ENCODE assay signal across 23 cellular contexts in the genomic region with DNA sequence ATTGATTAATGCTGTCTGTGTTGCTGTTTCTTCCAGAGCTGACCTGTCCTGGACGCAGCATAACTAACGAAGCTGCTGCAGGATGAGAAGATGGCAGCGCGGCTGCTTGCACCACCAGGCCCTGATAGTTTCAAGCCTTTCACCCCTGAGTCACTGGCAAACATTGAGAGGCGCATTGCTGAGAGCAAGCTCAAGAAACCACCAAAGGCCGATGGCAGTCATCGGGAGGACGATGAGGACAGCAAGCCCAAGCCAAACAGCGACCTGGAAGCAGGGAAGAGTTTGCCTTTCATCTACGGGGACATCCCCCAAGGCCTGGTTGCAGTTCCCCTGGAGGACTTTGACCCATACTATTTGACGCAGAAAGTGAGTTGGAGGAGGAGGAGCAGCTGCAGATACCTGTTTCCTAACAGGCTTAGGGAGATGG.
DNase-seq lines count a peak whose midpoint lies in the region; ATAC-seq, FAIRE-seq and TF ChIP-seq lines count a peak whose summit lies in the region.
"Had no signal": no experiment of that assay in that cellular context is flagged by ENCODE, and none has a peak within 500 bp of the region (broad histone marks: within the 10 kb centered on the region; RNA-seq: fewer than 3 reads in every experiment).

No MANE protein-coding gene starts in this region.

- H3K4me3 ChIP-seq in Caco-2 (ENCODE audit: low read depth, low read length) (no peak overlapping the region), HepG2 (replicated peaks in 1 of 3; ENCODE audit: insufficient read depth in 1 of 3, low read depth in 2 of 3, low read length in 3 of 3) (peak overlapping the region; percentile 38 to 68 (median 56); a peak in 5 of 6 replicates), parathyroid adenoma (ENCODE audit: low read depth, low read length) (no peak overlapping the region)
- H3K4me3 ChIP-seq: Peyer's patch, SJSA1 had no signal

- H4K20me1 ChIP-seq in HepG2 (ENCODE audit: insufficient read depth, low read length), result no peaks in the 10 kb centered on the region; the same call in 1 of the 2 replicates

- peaks cover 3% of the 10 kb centered on the region; the same call in 1 of the 2 replicates for H3K9me3 ChIP-seq in Caco-2
- no peaks in the 10 kb centered on the region for H3K9me3 ChIP-seq in HepG2 (ENCODE audit: low read length)
- no peaks in the 10 kb centered on the region for H3K9me3 ChIP-seq in parathyroid adenoma (ENCODE audit: control insufficient read depth, low read length)
- H3K9me3 ChIP-seq: Peyer's patch, SJSA1 had no signal

- H3K27me3 Mint-ChIP-seq in Caco-2 (ENCODE audit: insufficient read depth, unreplicated experiment), result no peaks in the 10 kb centered on the region

- H3K4me1 ChIP-seq in Caco-2 (peaks cover 30% of the 10 kb centered on the region), HepG2 (ENCODE audit: insufficient read depth, low read length) (peaks cover 28% of the 10 kb centered on the region), parathyroid adenoma (peaks cover 11% of the 10 kb centered on the region)
- H3K4me1 ChIP-seq: Peyer's patch, SJSA1 had no signal

- in situ Hi-C loops in HepG2 (cut with HindIII; ENCODE audit: extremely low pct_ligation_motif_present, low pct_unique_long_range_greater_than_20kb), result no loop called here

- peak overlapping the region; percentile 15; the same call in 1 of the 2 replicates for H3K9ac ChIP-seq in HepG2 (ENCODE audit: insufficient read depth, low read depth, low read length)
- no peak overlapping the region for H3K9ac ChIP-seq in parathyroid adenoma

- peak; percentile 90 for FAIRE-seq in HepG2 (lab: Jason Lieb, UNC)
- no peak for FAIRE-seq in urothelium cell line (lab: Jason Lieb, UNC)

- peak overlapping the region; percentile 53 for H3K27ac ChIP-seq in HepG2 (ENCODE audit: extremely low read length, insufficient read depth, low read length)
- peak overlapping the region; percentile 65 for H3K27ac ChIP-seq in parathyroid adenoma
- H3K27ac ChIP-seq: C4-2B, HL-60, Peyer's patch, SJSA1 had no signal

- ATAC-seq in HepG2, result peak; percentile 93
- no peak for ATAC-seq in HG02571 (IDR thresholded peaks at IDR 0.05; ENCODE audit: unreplicated experiment)
- ATAC-seq in GM18867 (IDR thresholded peaks at IDR 0.05; ENCODE audit: unreplicated experiment), result no peak
- ATAC-seq: Right ventricle myocardium inferior had no signal

- H3K36me3 Mint-ChIP-seq in Caco-2 (ENCODE audit: insufficient read depth, unreplicated experiment), result no peaks in the 10 kb centered on the region
- H3K36me3 Mint-ChIP-seq: CD8-positive, alpha-beta memory T cell had no signal

- H3K4me2 ChIP-seq in HepG2 (ENCODE audit: low read depth, low read length), result peak overlapping the region; percentile 85
- no peak overlapping the region for H3K4me2 ChIP-seq in parathyroid adenoma (ENCODE audit: low read length)

- WGBS in HepG2 (ENCODE audit: low lambda C conversion rate), result 0% methylated on average over 4 of the region's 11 CpGs

- intact Hi-C loops in Caco-2 (cut with micrococcal nuclease; ENCODE audit: unreplicated experiment), result no loop called here
- intact Hi-C loops in HepG2 (cut with micrococcal nuclease; ENCODE audit: unreplicated experiment), result no loop called here

- TF ChIP-seq CTCF in Caco-2 (IDR thresholded peaks at IDR 0.05; ENCODE audit: insufficient read depth in 1 of 2, low read depth in 1 of 2, low read length in 1 of 2, severe bottlenecking in 1 of 2, unreplicated experiment in 1 of 2), result no peak
- TF ChIP-seq CTCF in HepG2 (CRISPR knock-in tag; IDR thresholded peaks at IDR 0.05), result no peak
- TF ChIP-seq CTCF in parathyroid adenoma (IDR thresholded peaks at IDR 0.05), result no peak

- H3K36me3 ChIP-seq in Caco-2 (ENCODE audit: control insufficient read depth, insufficient read depth, low read length) (no peaks in the 10 kb centered on the region), HepG2 (replicated peaks in 1 of 2; ENCODE audit: control insufficient read depth in 1 of 2, insufficient read depth in 2 of 2, low read length in 2 of 2) (no peaks in the 10 kb centered on the region), parathyroid adenoma (ENCODE audit: control insufficient read depth, insufficient read depth, low read length) (no peaks in the 10 kb centered on the region)
- H3K36me3 ChIP-seq: Peyer's patch, SJSA1 had no signal

- H3K4me1 Mint-ChIP-seq in Caco-2 (ENCODE audit: low read depth, unreplicated experiment), result peaks cover 28% of the 10 kb centered on the region
- H3K4me1 Mint-ChIP-seq: CD8-positive, alpha-beta memory T cell had no signal

- BruUV-seq in Caco-2 (replicated peaks; lab: Mats Ljungman, UMichigan) (no TSS peak), HepG2 (replicated peaks; lab: Mats Ljungman, UMichigan) (no TSS peak)

- peak overlapping the region; percentile 58 for H3K27ac Mint-ChIP-seq in Caco-2 (ENCODE audit: unreplicated experiment)
- H3K27ac Mint-ChIP-seq: CD8-positive, alpha-beta memory T cell had no signal

- TF ChIP-seq EP300 in HepG2 (IDR thresholded peaks at IDR 0.05; ENCODE audit: low read depth in 2 of 2, low read length in 2 of 2) (no peak), HepG2 (CRISPR knock-in tag; IDR thresholded peaks at IDR 0.05; ENCODE audit: borderline replicate concordance) (no peak; the same call in 1 of the 2 replicates)

- H2AFZ ChIP-seq in HepG2 (ENCODE audit: low read length), result peak overlapping the region; percentile 75
- no peak overlapping the region for H2AFZ ChIP-seq in parathyroid adenoma

- POLR2A ChIA-PET in Caco-2 (lab: Charles Lee), result no interaction called here
- POLR2A ChIA-PET in HepG2 (lab: Yijun Ruan, JAX), result interaction anchor here (0.9 to 2.4 kb wide), 3 partner anchors 21 to 161 kb away, joined by 3 to 5 read pairs (median 3); no protein-coding TSS in a partner anchor

- H3K27me3 ChIP-seq in Caco-2 (replicated peaks; ENCODE audit: control insufficient read depth, insufficient read depth, low read length) (no peaks in the 10 kb centered on the region), HepG2 (ENCODE audit: control insufficient read depth in 1 of 2, insufficient read depth in 2 of 2, low read length in 2 of 2) (no peaks in the 10 kb centered on the region), parathyroid adenoma (ENCODE audit: control insufficient read depth, insufficient read depth, low read length) (no peaks in the 10 kb centered on the region)
- H3K27me3 ChIP-seq: Peyer's patch, SJSA1 had no signal

- H3K9me3 Mint-ChIP-seq in Caco-2 (ENCODE audit: unreplicated experiment), result peaks cover 9% of the 10 kb centered on the region
- H3K9me3 Mint-ChIP-seq: CD8-positive, alpha-beta memory T cell had no signal

- H3K79me2 ChIP-seq in HepG2 (ENCODE audit: insufficient read depth, low read length), result no peaks in the 10 kb centered on the region
- no peaks in the 10 kb centered on the region for H3K79me2 ChIP-seq in parathyroid adenoma

- DNase-seq in Caco-2, result peak; percentile 77
- peak; percentile 8 for DNase-seq in RPMI8226
- DNase-seq in HepG2 (ENCODE audit: low spot score), result peak; percentile 82
- DNase-seq in NCI-H69 (lab: John Stamatoyannopoulos, UW), result no peak
- DNase-seq in urothelium cell line (ENCODE audit: low spot score), result no peak
- DNase-seq: CD8-positive, alpha-beta memory T cell; EL; IMR-90; MV-4-11; NCI-H1694; NCI-H2081; NCI-H2171; NCI-H345; NCI-H524; NCI-H82; Peyer's patch had no signal

- CTCF ChIA-PET in Caco-2 (lab: Charles Lee) (interaction anchor here (0.5 to 1.3 kb wide), 5 partner anchors 63 to 1081 kb away, joined by 3 to 7 read pairs (median 3); no protein-coding TSS in a partner anchor), HepG2 (lab: Yijun Ruan, JAX; ENCODE audit: low intra/inter-chr PET ratio, low total read pairs) (no interaction called here)

- 0 out of 2 replicates have a peak, but pooled peaks have one; percentile 21 for TF ChIP-seq RAD21 in HepG2 (CRISPR knock-in tag; IDR thresholded peaks at IDR 0.05)

- H3K4me3 Mint-ChIP-seq in Caco-2 (ENCODE audit: unreplicated experiment), result peak overlapping the region; percentile 46
- H3K4me3 Mint-ChIP-seq: CD8-positive, alpha-beta memory T cell had no signal

- peak in 1 of 2 experiments; percentile 40; a peak in 1 of 4 replicates for TF ChIP-seq POLR2A in HepG2 (IDR thresholded peaks at IDR 0.05; ENCODE audit: insufficient read depth in 1 of 2, low read depth in 2 of 2, low read length in 2 of 2)

TF ChIP-seq in HepG2, 621 proteins besides CTCF, POLR2A, EP300 and RAD21 (continues in another document):
- 0 out of 2 replicates have a peak, but pooled peaks have one; percentile 38 for TF ChIP-seq ZNF747 (CRISPR knock-in tag; IDR thresholded peaks at IDR 0.05; ENCODE audit: borderline replicate concordance)
- TF ChIP-seq, protein P1, sequence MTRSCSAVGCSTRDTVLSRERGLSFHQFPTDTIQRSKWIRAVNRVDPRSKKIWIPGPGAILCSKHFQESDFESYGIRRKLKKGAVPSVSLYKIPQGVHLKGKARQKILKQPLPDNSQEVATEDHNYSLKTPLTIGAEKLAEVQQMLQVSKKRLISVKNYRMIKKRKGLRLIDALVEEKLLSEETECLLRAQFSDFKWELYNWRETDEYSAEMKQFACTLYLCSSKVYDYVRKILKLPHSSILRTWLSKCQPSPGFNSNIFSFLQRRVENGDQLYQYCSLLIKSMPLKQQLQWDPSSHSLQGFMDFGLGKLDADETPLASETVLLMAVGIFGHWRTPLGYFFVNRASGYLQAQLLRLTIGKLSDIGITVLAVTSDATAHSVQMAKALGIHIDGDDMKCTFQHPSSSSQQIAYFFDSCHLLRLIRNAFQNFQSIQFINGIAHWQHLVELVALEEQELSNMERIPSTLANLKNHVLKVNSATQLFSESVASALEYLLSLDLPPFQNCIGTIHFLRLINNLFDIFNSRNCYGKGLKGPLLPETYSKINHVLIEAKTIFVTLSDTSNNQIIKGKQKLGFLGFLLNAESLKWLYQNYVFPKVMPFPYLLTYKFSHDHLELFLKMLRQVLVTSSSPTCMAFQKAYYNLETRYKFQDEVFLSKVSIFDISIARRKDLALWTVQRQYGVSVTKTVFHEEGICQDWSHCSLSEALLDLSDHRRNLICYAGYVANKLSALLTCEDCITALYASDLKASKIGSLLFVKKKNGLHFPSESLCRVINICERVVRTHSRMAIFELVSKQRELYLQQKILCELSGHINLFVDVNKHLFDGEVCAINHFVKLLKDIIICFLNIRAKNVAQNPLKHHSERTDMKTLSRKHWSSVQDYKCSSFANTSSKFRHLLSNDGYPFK (CRISPR knock-in tag; IDR thresholded peaks at IDR 0.05; ENCODE audit: borderline replicate concordance), result peak; percentile 20; the same call in 1 of the 2 replicates

Comparison
In these comparisons a context has a peak if more than half of its experiments do, and no peak if none do; other contexts are left out.
1. DNase-seq: peak in Caco-2 (2 of 2), RPMI8226 (single experiment) and HepG2 (single experiment); none in NCI-H69 (single experiment) and urothelium cell line (single experiment).
2. H3K4me3 ChIP-seq: peak in HepG2 (3 of 3); none in Caco-2 (single experiment) and parathyroid adenoma (single experiment).